In genomic region chr15:32029409-32029861, GRCh38 we compare ENCODE assay signal across 8 cellular contexts. TPM values are rescaled to one million over a fixed set of nuclear protein-coding genes. Genes with fewer than 3 reads are reported as not detected.
DNase-seq lines count a peak whose midpoint lies in the region; ATAC-seq and TF ChIP-seq lines count a peak whose summit lies in the region.

No MANE protein-coding gene starts in this region.

- peaks cover 14 to 23% (median 23%) of the 10 kb centered on the region in 4 donors for H3K4me1 ChIP-seq in esophagus muscularis mucosa

- no peaks in the 10 kb centered on the region for H3K9me3 ChIP-seq in esophagus muscularis mucosa

- ATAC-seq in GM18909 (IDR thresholded peaks at IDR 0.05; ENCODE audit: poor library complexity, unreplicated experiment) (no peak), HG03045 (IDR thresholded peaks at IDR 0.05; ENCODE audit: unreplicated experiment) (no peak)

- H3K27ac ChIP-seq in esophagus muscularis mucosa (replicated peaks in 1 of 4): no peak overlapping the region

- 1% methylated on average over 11 of the region's 16 CpGs for WGBS in esophagus muscularis mucosa

- DNase-seq in NCI-H524 (lab: John Stamatoyannopoulos, UW) (peak; percentile 86 to 92), esophagus muscularis mucosa (ENCODE audit: extremely low spot score) (no peak), nucleus accumbens (lab: John Stamatoyannopoulos, UW) (peak in 39 of 56 donors; percentile 2 to 74 (median 21)), kidney glomerular epithelial cell (lab: John Stamatoyannopoulos, UW) (no peak), AG20443 (ENCODE audit: low spot score) (no peak)

- peaks cover 0 to 44% (median 7%) of the 10 kb centered on the region in 4 donors for H3K27me3 ChIP-seq in esophagus muscularis mucosa

- no peak for TF ChIP-seq POLR2A in esophagus muscularis mucosa (IDR thresholded peaks at IDR 0.05; ENCODE audit: low read depth)

- TF ChIP-seq CTCF in GM12872 (IDR thresholded peaks at IDR 0.05; ENCODE audit: insufficient read depth, low read depth, low read length) (peak; percentile 11; the same call in 1 of the 3 replicates), esophagus muscularis mucosa (IDR thresholded peaks at IDR 0.05) (peak in 2 of 3 experiments; percentile 30 to 42)

- intact Hi-C loops in esophagus muscularis mucosa (cut with DNase I): no loop called here

- H3K4me3 ChIP-seq in esophagus muscularis mucosa: peak overlapping the region; percentile 59 to 67 (median 64)

- no peaks in the 10 kb centered on the region for H3K36me3 ChIP-seq in esophagus muscularis mucosa

- no peak for TF ChIP-seq EP300 in esophagus muscularis mucosa (IDR thresholded peaks at IDR 0.05)

RNA-seq across cellular contexts. Expression of gene CHRNA7, which starts 0.9 kb away (rescaled TPM):
- total RNA-seq in esophagus muscularis mucosa: 1 to 10 TPM in 3 of 4 donors, under 1 TPM in 1; 0.83 to 2.8 (median 1.7) TPM

Comparison
In these comparisons a context has a peak if more than half of its experiments do, and no peak if none do; other contexts are left out.
1. DNase-seq: peak in NCI-H524 (2 of 2) and nucleus accumbens (39 of 56); none in esophagus muscularis mucosa (single experiment), kidney glomerular epithelial cell (single experiment) and AG20443 (single experiment).